18 cellular contexts compared by ENCODE assay signal in the genomic region with DNA sequence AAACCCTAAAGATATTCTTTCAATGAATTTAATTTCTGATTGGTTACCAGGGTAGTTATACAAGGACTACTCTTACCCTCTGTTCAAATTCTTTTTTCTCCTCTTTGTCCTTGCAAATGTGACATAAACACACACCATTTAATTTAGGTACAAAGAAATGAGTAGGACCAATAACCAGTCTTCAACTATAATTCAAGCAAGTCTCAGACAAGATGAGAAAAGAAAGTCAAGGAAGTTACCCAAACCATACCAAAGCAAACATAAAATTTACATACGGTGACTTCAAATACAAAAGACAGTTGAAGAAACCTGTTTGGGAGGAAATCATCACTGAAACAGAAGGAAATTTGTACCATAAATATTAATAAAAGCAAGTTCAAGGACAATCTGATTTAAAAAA.
DNase-seq lines count a peak whose midpoint lies in the region; ATAC-seq, FAIRE-seq and TF ChIP-seq lines count a peak whose summit lies in the region.
"Had no signal": no experiment of that assay in that cellular context is flagged by ENCODE, and none has a peak within 500 bp of the region (broad histone marks: within the 10 kb centered on the region; RNA-seq: fewer than 3 reads in every experiment).

No MANE protein-coding gene starts in this region.

- H3K4me3 Mint-ChIP-seq in CD4-positive, CD25-positive, alpha-beta regulatory T cell = peak overlapping the region in 2 of 4 donors; percentile 20 to 41
- peak overlapping the region in 1 of 8 donors; percentile 23 for H3K4me3 Mint-ChIP-seq in CD4-positive, alpha-beta memory T cell
- H3K4me3 Mint-ChIP-seq in activated T-helper 17 cell treated with anti-CD3 and anti-CD28 coated beads, Interleukin-2, amount 50 U/mL, for 72 hours = no peak overlapping the region

- intact Hi-C loops in CD4-positive, alpha-beta memory T cell (cut with micrococcal nuclease) = loop anchor here (10.0 kb wide), 1 partner anchor 253 kb away; no protein-coding TSS in a partner anchor

- dilution Hi-C loops in keratinocyte (cut with MboI; ENCODE audit: extremely low pct_ligation_motif_present, low sequenced_read_pairs) = no loop called here

- CTCF ChIA-PET in CD4-positive, alpha-beta memory T cell (lab: Charles Lee; ENCODE audit: partially characterized antibody) = interaction anchor here (0.7 kb wide), 1 partner anchor 57 kb away, joined by 4 read pairs; no protein-coding TSS in a partner anchor

- H3K27me3 ChIP-seq in CD4-positive, CD25-positive, alpha-beta regulatory T cell (ENCODE audit: control insufficient read depth, insufficient read depth, low read length) = no peaks in the 10 kb centered on the region
- H3K27me3 ChIP-seq in CD4-positive, alpha-beta memory T cell (ENCODE audit: insufficient read depth, low read length) = no peaks in the 10 kb centered on the region
- no peaks in the 10 kb centered on the region for H3K27me3 ChIP-seq in keratinocyte (ENCODE audit: control insufficient read depth, extremely low read depth, insufficient read depth, low read length)
- H3K27me3 ChIP-seq: BE2C had no signal

- no peak for TF ChIP-seq CTCF in keratinocyte (optimal IDR thresholded peaks at IDR 0.05 in 1 of 3, IDR thresholded peaks at IDR 0.05 in 1 of 3, conservative IDR thresholded peaks at IDR 0.05 in 1 of 3; ENCODE audit: extremely low read depth in 1 of 3, insufficient read depth in 2 of 3, low read length in 3 of 3)

- H2AFZ ChIP-seq in keratinocyte (ENCODE audit: control insufficient read depth, low read length) = no peak overlapping the region

- peak overlapping the region; percentile 25 to 90 (median 67) for H3K27ac Mint-ChIP-seq in CD4-positive, CD25-positive, alpha-beta regulatory T cell
- H3K27ac Mint-ChIP-seq in CD4-positive, alpha-beta memory T cell = peak overlapping the region in 4 of 7 donors; percentile 13 to 64 (median 24)
- H3K27ac Mint-ChIP-seq in activated T-helper 17 cell treated with anti-CD3 and anti-CD28 coated beads, Interleukin-2, amount 50 U/mL, for 72 hours = peak overlapping the region; percentile 33

- POLR2A ChIA-PET in CD4-positive, alpha-beta memory T cell (lab: Charles Lee; ENCODE audit: partially characterized antibody) = no interaction called here

- no peaks in the 10 kb centered on the region for H3K36me3 ChIP-seq in CD4-positive, CD25-positive, alpha-beta regulatory T cell (ENCODE audit: control insufficient read depth, insufficient read depth, low read length)
- no peaks in the 10 kb centered on the region for H3K36me3 ChIP-seq in CD4-positive, alpha-beta memory T cell (ENCODE audit: insufficient read depth, low read length)
- H3K36me3 ChIP-seq in keratinocyte (ENCODE audit: control insufficient read depth in 2 of 2, extremely low read depth in 1 of 2, insufficient read depth in 2 of 2, low read length in 2 of 2) = no peaks in the 10 kb centered on the region
- H3K36me3 ChIP-seq: BE2C had no signal

- no peaks in the 10 kb centered on the region for H3K79me2 ChIP-seq in keratinocyte (ENCODE audit: control insufficient read depth, insufficient read depth, low read length)

- FAIRE-seq in keratinocyte (lab: Jason Lieb, UNC) = peak; percentile 32
- FAIRE-seq: H54 had no signal

- no peaks in the 10 kb centered on the region for H3K9me1 ChIP-seq in keratinocyte (ENCODE audit: control insufficient read depth, extremely low read depth, insufficient read depth, low read length)

- H4K20me1 ChIP-seq in keratinocyte (ENCODE audit: control insufficient read depth, extremely low read depth, insufficient read depth, low read length) = no peaks in the 10 kb centered on the region

- H3K36me3 Mint-ChIP-seq in CD4-positive, CD25-positive, alpha-beta regulatory T cell = peaks cover 11% of the 10 kb centered on the region
- peaks cover 7 to 15% of the 10 kb centered on the region in 2 donors for H3K36me3 Mint-ChIP-seq in CD4-positive, alpha-beta memory T cell
- peaks cover 4% of the 10 kb centered on the region for H3K36me3 Mint-ChIP-seq in activated T-helper 17 cell treated with anti-CD3 and anti-CD28 coated beads, Interleukin-2, amount 50 U/mL, for 72 hours (ENCODE audit: low read depth)

- H3K27me3 Mint-ChIP-seq in CD4-positive, CD25-positive, alpha-beta regulatory T cell = no peaks in the 10 kb centered on the region
- H3K27me3 Mint-ChIP-seq in CD4-positive, alpha-beta memory T cell = no peaks in the 10 kb centered on the region
- H3K27me3 Mint-ChIP-seq in activated T-helper 17 cell treated with anti-CD3 and anti-CD28 coated beads, Interleukin-2, amount 50 U/mL, for 72 hours = no peaks in the 10 kb centered on the region

- peaks cover 31 to 53% (median 46%) of the 10 kb centered on the region in 4 donors for H3K4me1 Mint-ChIP-seq in CD4-positive, CD25-positive, alpha-beta regulatory T cell
- H3K4me1 Mint-ChIP-seq in CD4-positive, alpha-beta memory T cell = peaks cover 25 to 45% (median 31%) of the 10 kb centered on the region in 4 donors
- H3K4me1 Mint-ChIP-seq in activated T-helper 17 cell treated with anti-CD3 and anti-CD28 coated beads, Interleukin-2, amount 50 U/mL, for 72 hours = peaks cover 16% of the 10 kb centered on the region

- peaks cover 0 to 2% (median 0%) of the 10 kb centered on the region in 7 donors for H3K9me3 Mint-ChIP-seq in CD4-positive, CD25-positive, alpha-beta regulatory T cell
- no peaks in the 10 kb centered on the region for H3K9me3 Mint-ChIP-seq in CD4-positive, alpha-beta memory T cell
- no peaks in the 10 kb centered on the region for H3K9me3 Mint-ChIP-seq in activated T-helper 17 cell treated with anti-CD3 and anti-CD28 coated beads, Interleukin-2, amount 50 U/mL, for 72 hours

- DNase-seq in CD4-positive, CD25-positive, alpha-beta regulatory T cell = no peak
- DNase-seq in CD4-positive, alpha-beta memory T cell = no peak
- DNase-seq in keratinocyte (ENCODE audit: low read depth, low spot score) (no peak), kidney glomerular epithelial cell (lab: John Stamatoyannopoulos, UW) (no peak), hepatic stellate cell (ENCODE audit: low spot score) (no peak), UCSD-AML1 (lab: John Stamatoyannopoulos, UW; ENCODE audit: unreplicated experiment) (no peak)
- DNase-seq: BE2C; Kasumi-1; NCI-H1694; NCI-H2081; NCI-H2171; NCI-H345; NCI-H524; NCI-H774; NK-92 treated with Interleukin-12 subunit alpha and Interleukin-12 subunit beta, amount 100 ng/mL, for 24 hours; SIG-M5 had no signal

- ATAC-seq in CD4-positive, CD25-positive, alpha-beta regulatory T cell (ENCODE audit: low read depth in 2 of 2) = no peak
- no peak for ATAC-seq in activated T-helper 17 cell treated with anti-CD3 and anti-CD28 coated beads, Interleukin-2, amount 50 U/mL, for 72 hours (replicated peaks)

- H3K4me3 ChIP-seq in CD4-positive, CD25-positive, alpha-beta regulatory T cell (ENCODE audit: low read depth, low read length) = no peak overlapping the region
- no peak overlapping the region for H3K4me3 ChIP-seq in CD4-positive, alpha-beta memory T cell (ENCODE audit: low read length in 2 of 2)
- no peak overlapping the region for H3K4me3 ChIP-seq in keratinocyte (ENCODE audit: control insufficient read depth in 2 of 3, extremely low read depth in 1 of 3, insufficient read depth in 2 of 3, low read depth in 1 of 3, low read length in 3 of 3)

- H3K4me1 ChIP-seq in CD4-positive, CD25-positive, alpha-beta regulatory T cell (ENCODE audit: control insufficient read depth, insufficient read depth, low read length, poor library complexity, severe bottlenecking) = peaks cover 12% of the 10 kb centered on the region
- peaks cover 29% of the 10 kb centered on the region for H3K4me1 ChIP-seq in CD4-positive, alpha-beta memory T cell (ENCODE audit: insufficient read depth, low read length)
- H3K4me1 ChIP-seq in keratinocyte (ENCODE audit: control insufficient read depth, extremely low read depth, insufficient read depth, low read length) = no peaks in the 10 kb centered on the region
- H3K4me1 ChIP-seq: BE2C had no signal

- H3K4me2 ChIP-seq in keratinocyte (ENCODE audit: control insufficient read depth, extremely low read depth, insufficient read depth, low read depth, low read length) = no peak overlapping the region

- no peak overlapping the region for H3K9ac ChIP-seq in keratinocyte (ENCODE audit: control insufficient read depth, extremely low read depth, insufficient read depth, low read length)

- H3K9me3 ChIP-seq in CD4-positive, CD25-positive, alpha-beta regulatory T cell (ENCODE audit: control insufficient read depth in 2 of 2, low read length in 2 of 2) = no peaks in the 10 kb centered on the region
- no peaks in the 10 kb centered on the region for H3K9me3 ChIP-seq in CD4-positive, alpha-beta memory T cell (ENCODE audit: control insufficient read depth in 1 of 2, low read length in 2 of 2)
- no peaks in the 10 kb centered on the region for H3K9me3 ChIP-seq in keratinocyte (ENCODE audit: control insufficient read depth, low read depth, low read length)
- H3K9me3 ChIP-seq: BE2C had no signal

- H3K27ac ChIP-seq in CD4-positive, CD25-positive, alpha-beta regulatory T cell (ENCODE audit: insufficient read depth, low read length, poor library complexity, severe bottlenecking) = no peak overlapping the region
- H3K27ac ChIP-seq in CD4-positive, alpha-beta memory T cell (ENCODE audit: low read depth, low read length) = no peak overlapping the region
- H3K27ac ChIP-seq in keratinocyte (ENCODE audit: control insufficient read depth, insufficient read depth, low read length) = no peak overlapping the region
